Comparison of ENCODE assay signal across 17 cellular contexts in genomic region chr16:29837833-29838232, GRCh38.
"Had no signal": no experiment of that assay in that cellular context is flagged by ENCODE, and none has a peak within 500 bp of the region (broad histone marks: within the 10 kb centered on the region; RNA-seq: fewer than 3 reads in every experiment).

No MANE protein-coding gene starts in this region.

- H3K4me1 Mint-ChIP-seq: neural crest cell had no signal

- H3K9me3 Mint-ChIP-seq: effector memory CD8-positive, alpha-beta T cell; naive thymus-derived CD8-positive, alpha-beta T cell; neural crest cell had no signal

- DNase-seq: effector memory CD8-positive, alpha-beta T cell; esophagus squamous epithelium; foreskin fibroblast; glutamatergic neuron; kidney; left cardiac atrium; left ventricle myocardium inferior; lower lobe of right lung; mesendoderm; naive thymus-derived CD8-positive, alpha-beta T cell; ovary; right cardiac atrium; stimulated activated CD4-positive, alpha-beta T cell treated with anti-CD3 and anti-CD28 coated beads, Interleukin-2, amount 100 ng/mL, for 48 hours; stimulated activated naive CD4-positive, alpha-beta T cell treated with Interleukin-2 at 50 U/mL for 16 hours; trophoblast cell had no signal

- ATAC-seq: effector memory CD8-positive, alpha-beta T cell; gastroesophageal sphincter; left cardiac atrium; lower lobe of right lung; naive thymus-derived CD8-positive, alpha-beta T cell; right cardiac atrium had no signal

- H3K27me3 Mint-ChIP-seq: effector memory CD8-positive, alpha-beta T cell; naive thymus-derived CD8-positive, alpha-beta T cell had no signal

- H3K4me3 Mint-ChIP-seq: effector memory CD8-positive, alpha-beta T cell; naive thymus-derived CD8-positive, alpha-beta T cell; neural crest cell had no signal
